Comparison of ENCODE assay signal across 8 cellular contexts in genomic region chr14:59688224-59689170, GRCh38.
DNase-seq lines count a peak whose midpoint lies in the region; ATAC-seq and TF ChIP-seq lines count a peak whose summit lies in the region.

No MANE protein-coding gene starts in this region.

- CTCF ChIA-PET in OCI-LY7 (lab: Charles Lee; ENCODE audit: unreplicated experiment): no interaction called here

- no peak overlapping the region for H3K27ac Mint-ChIP-seq in activated CD4-positive, alpha-beta T cell treated with anti-CD3 and anti-CD28 coated beads, Interleukin-2, amount 10 ng/mL, durations not matched to agents 24 days and 14 days

- H3K4me3 Mint-ChIP-seq in activated CD4-positive, alpha-beta T cell treated with anti-CD3 and anti-CD28 coated beads, Interleukin-2, amount 10 ng/mL, durations not matched to agents 24 days and 14 days: no peak overlapping the region

- POLR2A ChIA-PET in OCI-LY7 (lab: Charles Lee): no interaction called here

- H4K20me1 ChIP-seq in OCI-LY7 (ENCODE audit: insufficient read depth, low read length): no peaks in the 10 kb centered on the region

- peak; percentile 76 for DNase-seq in activated CD4-positive, alpha-beta T cell treated with anti-CD3 and anti-CD28 coated beads, Interleukin-2, amount 10 ng/mL, durations not matched to agents 24 days and 14 days
- DNase-seq in activated CD4-positive, alpha-beta T cell treated with anti-CD3 and anti-CD28 coated beads for 4 hours: no peak
- peak; percentile 34 for DNase-seq in OCI-LY7 (ENCODE audit: low spot score)
- peak; percentile 66 to 70 for DNase-seq in cardiac fibroblast (ENCODE audit: low read depth in 2 of 2)
- DNase-seq in lower lobe of right lung: no peak
- no peak for DNase-seq in uterus

- H3K27ac ChIP-seq in OCI-LY7 (ENCODE audit: low read depth, low read length, poor library complexity, severe bottlenecking) (no peak overlapping the region), lower lobe of right lung (no peak overlapping the region), uterus (no peak overlapping the region)

- intact Hi-C loops in activated CD4-positive, alpha-beta T cell treated with anti-CD3 and anti-CD28 coated beads, Interleukin-2, amount 10 ng/mL, durations not matched to agents 24 days and 14 days (cut with micrococcal nuclease): no loop called here
- intact Hi-C loops in OCI-LY7 (cut with micrococcal nuclease; ENCODE audit: unreplicated experiment): no loop called here
- intact Hi-C loops in lower lobe of right lung (cut with DNase I): no loop called here
- intact Hi-C loops in uterus (cut with DNase I; ENCODE audit: low total_unique reads): no loop called here

- TF ChIP-seq POLR2A in uterus (IDR thresholded peaks at IDR 0.05): no peak

- H3K9me2 ChIP-seq in OCI-LY7 (ENCODE audit: insufficient read depth, low read length): no peaks in the 10 kb centered on the region

- H3K36me3 ChIP-seq in OCI-LY7 (ENCODE audit: insufficient read depth, low read length) (no peaks in the 10 kb centered on the region), lower lobe of right lung (no peaks in the 10 kb centered on the region), uterus (no peaks in the 10 kb centered on the region)

- ATAC-seq in GM21529 (IDR thresholded peaks at IDR 0.05; ENCODE audit: unreplicated experiment) (peak; percentile 99), HG03575 (IDR thresholded peaks at IDR 0.05; ENCODE audit: extremely low read depth, insufficient number of reproducible peaks, low FRiP score, unreplicated experiment) (peak; percentile 83), lower lobe of right lung (peak; percentile 70 to 87)

- H3K9me3 Mint-ChIP-seq in activated CD4-positive, alpha-beta T cell treated with anti-CD3 and anti-CD28 coated beads, Interleukin-2, amount 10 ng/mL, durations not matched to agents 24 days and 14 days: no peaks in the 10 kb centered on the region

- H3K4me1 ChIP-seq in OCI-LY7 (ENCODE audit: insufficient read depth, low read length, poor library complexity, severe bottlenecking) (no peaks in the 10 kb centered on the region), lower lobe of right lung (no peaks in the 10 kb centered on the region), uterus (no peaks in the 10 kb centered on the region)

- H3K4me3 ChIP-seq in OCI-LY7 (ENCODE audit: low read depth, low read length, poor library complexity, severe bottlenecking): no peak overlapping the region
- no peak overlapping the region for H3K4me3 ChIP-seq in cardiac fibroblast (replicated peaks in 1 of 2; ENCODE audit: low read depth in 2 of 2, low read length in 2 of 2)
- H3K4me3 ChIP-seq in lower lobe of right lung: no peak overlapping the region
- H3K4me3 ChIP-seq in uterus: no peak overlapping the region

- H3K27me3 Mint-ChIP-seq in activated CD4-positive, alpha-beta T cell treated with anti-CD3 and anti-CD28 coated beads, Interleukin-2, amount 10 ng/mL, durations not matched to agents 24 days and 14 days: peaks cover 16% of the 10 kb centered on the region

- H3K9me3 ChIP-seq in OCI-LY7 (ENCODE audit: low read length) (no peaks in the 10 kb centered on the region), lower lobe of right lung (no peaks in the 10 kb centered on the region), uterus (no peaks in the 10 kb centered on the region)

- H3K27me3 ChIP-seq in lower lobe of right lung (ENCODE audit: low read depth) (no peaks in the 10 kb centered on the region), uterus (no peaks in the 10 kb centered on the region)

- no peak overlapping the region for H3K4me2 ChIP-seq in OCI-LY7 (ENCODE audit: low read length)

- no TSS peak for BruUV-seq in OCI-LY7 (replicated peaks; lab: Mats Ljungman, UMichigan)

- H2AFZ ChIP-seq in OCI-LY7 (ENCODE audit: low read length): no peak overlapping the region

- no peaks in the 10 kb centered on the region for H3K79me2 ChIP-seq in OCI-LY7 (ENCODE audit: insufficient read depth, low read depth, low read length)

- no peaks in the 10 kb centered on the region for H3K36me3 Mint-ChIP-seq in activated CD4-positive, alpha-beta T cell treated with anti-CD3 and anti-CD28 coated beads, Interleukin-2, amount 10 ng/mL, durations not matched to agents 24 days and 14 days (ENCODE audit: low read depth)

- no peaks in the 10 kb centered on the region for H3K4me1 Mint-ChIP-seq in activated CD4-positive, alpha-beta T cell treated with anti-CD3 and anti-CD28 coated beads, Interleukin-2, amount 10 ng/mL, durations not matched to agents 24 days and 14 days

- TF ChIP-seq CTCF in OCI-LY7 (conservative IDR thresholded peaks at IDR 0.05; ENCODE audit: low read length) (peak; percentile 81), cardiac fibroblast (IDR thresholded peaks at IDR 0.05; ENCODE audit: low read depth, low read length) (peak; percentile 93), lower lobe of right lung (IDR thresholded peaks at IDR 0.05) (peak; percentile 57), uterus (IDR thresholded peaks at IDR 0.05) (peak in 1 of 4 experiments; percentile 32)

Comparison
In these comparisons a context has a peak if more than half of its experiments do, and no peak if none do; other contexts are left out.
1. DNase-seq: peak in activated CD4-positive, alpha-beta T cell treated with anti-CD3 and anti-CD28 coated beads, Interleukin-2, amount 10 ng/mL, durations not matched to agents 24 days and 14 days (single experiment), OCI-LY7 (single experiment) and cardiac fibroblast (2 of 2); none in activated CD4-positive, alpha-beta T cell treated with anti-CD3 and anti-CD28 coated beads for 4 hours (0 of 2), lower lobe of right lung (single experiment) and uterus (0 of 2).
2. Peak in every context shown above with its lines, with median percentiles within 50 percentile points of each other: ATAC-seq.